ENCODE assay signal across 8 cellular contexts in the genomic region with DNA sequence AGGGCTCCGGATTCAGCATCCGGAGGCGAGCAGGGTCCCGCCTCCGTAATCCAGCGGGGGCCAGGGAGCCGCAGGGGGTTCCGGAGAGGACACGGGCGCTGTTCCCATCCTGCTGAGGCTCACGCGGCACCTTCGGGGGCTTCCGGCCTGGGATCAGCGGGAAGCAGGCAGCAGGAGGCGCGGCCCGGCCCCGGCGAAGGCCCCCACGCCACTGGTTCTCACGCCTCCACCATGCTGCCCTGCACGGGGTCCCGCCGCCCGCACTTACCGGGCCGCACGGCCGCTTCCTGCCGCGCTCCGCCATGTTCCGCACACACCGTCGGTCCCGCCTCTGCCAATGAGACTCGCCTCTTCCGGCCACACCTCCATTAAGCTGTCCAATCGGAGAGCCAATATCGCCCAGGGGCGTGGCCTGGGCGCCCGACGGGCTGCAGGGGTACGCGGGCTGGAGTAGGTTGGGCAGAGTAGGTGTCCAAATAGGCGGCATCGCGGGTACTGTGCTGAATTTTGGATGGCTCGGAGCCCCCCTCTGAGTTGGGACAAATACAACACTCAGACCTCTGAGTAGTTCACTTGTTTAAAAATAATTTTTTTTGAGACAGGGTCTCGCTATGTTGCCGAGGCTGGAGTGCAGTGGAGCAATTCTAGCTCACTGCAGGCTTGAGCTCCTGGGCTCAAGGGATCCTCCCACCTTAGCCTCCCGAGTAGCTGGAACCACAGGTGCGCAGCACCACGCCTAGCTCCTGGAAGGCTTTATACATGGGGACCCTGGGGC. TPM values are rescaled to one million over a fixed set of nuclear protein-coding genes. Genes with fewer than 3 reads are reported as not detected.
DNase-seq lines count a peak whose midpoint lies in the region; ATAC-seq lines count a peak whose summit lies in the region.

SPOUT1 (minus strand) TSS at position 318 of the 775 bp plus-strand sequence; CDS start at position 304, 14 bp downstream.

- H3K4me3 ChIP-seq in NT2/D1 (ENCODE audit: insufficient read length, low read depth) (peak within 1 kb of the TSS; percentile 92), mesodermal cell (ENCODE audit: extremely low read depth, insufficient read depth, low read length, poor library complexity, severe bottlenecking) (peak within 1 kb of the TSS; percentile 82)

- 1 to 2% methylated on average over 51 to 52 of the region's 56 CpGs for WGBS in mesodermal cell (ENCODE audit: insufficient coverage in 2 of 2), 2 experiments

- DNase-seq in COR-L47 (lab: John Stamatoyannopoulos, UW) (peak; percentile 90), HUDEP-2 (lab: John Stamatoyannopoulos, UW; ENCODE audit: unreplicated experiment in 76 of 76) (peak in 75 of 76 experiments; percentile 31 to 97 (median 90)), NT2/D1 (ENCODE audit: low read depth, low spot score) (peak; percentile 90)
- peak; percentile 80 for DNase-seq in activated CD8-positive, alpha-beta memory T cell treated with anti-CD3 and anti-CD28 coated beads, Interleukin-2, amount 50 U/mL, for 24 hours (ENCODE audit: extremely low read depth)
- DNase-seq in stimulated activated CD8-positive, alpha-beta memory T cell treated with anti-CD3 and anti-CD28 coated beads, Interleukin-15, amount 100 ng/mL, for 4 hours (ENCODE audit: low read depth in 2 of 2) = peak; percentile 83 to 86

- no peaks in the 10 kb centered on the region for H3K27me3 ChIP-seq in NT2/D1 (ENCODE audit: insufficient read depth, insufficient read length)

- in situ Hi-C loops in endometrial microvascular endothelial cells (cut with HindIII; ENCODE audit: inconsistent ontology term, low pct_unique_long_range_greater_than_20kb, low sequenced_read_pairs) = no loop called here

- peak; percentile 99 for ATAC-seq in GM21381 (IDR thresholded peaks at IDR 0.05; ENCODE audit: unreplicated experiment)

- H3K36me3 ChIP-seq in NT2/D1 (ENCODE audit: insufficient read depth, insufficient read length, low read length) (peaks cover 71% of the 10 kb centered on the region), mesodermal cell (ENCODE audit: control insufficient read depth, insufficient read depth, low read length) (peaks cover 36% of the 10 kb centered on the region)

- H3K27ac ChIP-seq in mesodermal cell (ENCODE audit: low read depth, low read length, severe bottlenecking) = peak within 1 kb of the TSS; percentile 69

- H3K9ac ChIP-seq in NT2/D1 (ENCODE audit: insufficient read length, low read depth) = peak within 1 kb of the TSS; percentile 98

- H3K4me1 ChIP-seq in NT2/D1 (ENCODE audit: insufficient read depth, insufficient read length) = peaks cover 14% of the 10 kb centered on the region
- H3K4me1 ChIP-seq in mesodermal cell (ENCODE audit: control insufficient read depth, insufficient read depth, low read length, poor library complexity, severe bottlenecking) = peaks cover 5% of the 10 kb centered on the region

- H3K9me3 ChIP-seq in NT2/D1 (ENCODE audit: insufficient read depth, low read length) (no peaks in the 10 kb centered on the region), mesodermal cell (ENCODE audit: control insufficient read depth, low read length) (no peaks in the 10 kb centered on the region)

RNA-seq across cellular contexts. Expression of gene SPOUT1, which starts in this region (rescaled TPM):
- total RNA-seq in endometrial microvascular endothelial cells (ENCODE audit: inconsistent ontology term) = 27.0 TPM
- polyA plus RNA-seq in mesodermal cell (2013, experiment 1 of 2) = 23.0 TPM
- 18.2 TPM for polyA plus RNA-seq in mesodermal cell (2013, experiment 2 of 2)

Comparison
In these comparisons a context has a peak if more than half of its experiments do, and no peak if none do; other contexts are left out.
1. Peak in every context shown above with its lines: DNase-seq, ATAC-seq, H3K4me3 ChIP-seq and H3K27ac ChIP-seq.